ENCODE assay signal across 8 cellular contexts in the genomic region with DNA sequence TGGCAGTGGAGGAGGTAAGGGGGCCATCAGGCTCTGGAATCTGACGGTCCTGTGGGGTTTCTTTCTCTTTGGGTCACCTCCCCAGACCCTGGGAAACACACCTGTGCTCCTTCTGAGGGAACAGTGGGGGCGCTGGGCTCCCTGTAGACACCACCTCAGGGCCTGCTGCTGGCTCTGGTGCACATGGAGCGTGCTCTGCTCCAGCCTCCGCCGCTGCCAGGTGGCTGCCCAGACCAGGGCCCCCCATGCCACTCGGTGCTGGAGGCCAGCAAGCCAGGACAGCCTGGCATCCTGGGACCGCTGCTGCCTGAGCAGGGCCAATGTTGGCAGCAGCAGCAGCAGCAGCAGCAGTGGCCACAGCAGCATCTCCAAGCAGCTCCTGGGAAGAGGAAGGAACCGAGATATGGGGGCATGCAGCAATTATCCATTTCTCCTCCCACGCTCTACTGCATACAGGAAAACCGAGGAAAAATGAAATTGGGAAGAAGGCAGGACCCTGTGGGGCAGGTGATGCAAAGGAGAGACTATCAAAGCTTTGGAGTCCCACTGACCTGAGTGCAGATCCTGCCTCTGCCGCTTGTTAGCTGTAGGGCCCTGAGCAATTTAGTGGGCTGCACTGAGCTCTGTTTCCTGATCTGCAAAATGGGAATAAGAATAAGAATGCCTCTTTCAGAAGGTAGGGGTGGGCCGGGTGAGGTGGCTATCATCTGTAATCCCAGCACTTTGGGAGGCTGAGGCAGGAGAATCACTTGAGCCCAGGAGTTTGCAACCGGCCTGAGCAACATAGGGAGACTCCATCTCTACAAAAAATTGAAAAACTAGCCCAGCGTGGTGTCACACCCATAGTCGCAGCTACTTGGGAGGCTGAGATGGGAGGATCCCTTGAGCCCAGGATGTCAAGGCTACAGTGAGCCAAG. TPM values are rescaled to one million over a fixed set of nuclear protein-coding genes. Genes with fewer than 3 reads are reported as not detected.
DNase-seq lines count a peak whose midpoint lies in the region; ATAC-seq, FAIRE-seq and TF ChIP-seq lines count a peak whose summit lies in the region.
"Had no signal": no experiment of that assay in that cellular context is flagged by ENCODE, and none has a peak within 500 bp of the region (broad histone marks: within the 10 kb centered on the region; RNA-seq: fewer than 3 reads in every experiment).

No MANE protein-coding gene starts in this region.

- no peaks in the 10 kb centered on the region for H3K9me3 ChIP-seq in kidney (ENCODE audit: control insufficient read depth in 1 of 2, low read length in 2 of 2)

- intact Hi-C loops in kidney (cut with DNase I) = no loop called here

- FAIRE-seq in kidney (lab: Jason Lieb, UNC) = no peak

- peak overlapping the region; percentile 80 for H3K27ac Mint-ChIP-seq in HFFc6
- H3K27ac Mint-ChIP-seq in activated naive CD8-positive, alpha-beta T cell = peak overlapping the region; percentile 90

- H3K4me1 Mint-ChIP-seq in HFFc6 (ENCODE audit: low read depth) = peaks cover 6% of the 10 kb centered on the region; the same call in 1 of the 2 replicates
- peaks cover 23% of the 10 kb centered on the region for H3K4me1 Mint-ChIP-seq in activated naive CD8-positive, alpha-beta T cell (ENCODE audit: low read depth)

- peak overlapping the region; percentile 89 to 94 for H3K4me3 ChIP-seq in kidney (ENCODE audit: low read length in 2 of 2)

- DNase-seq in HFFc6 = no peak
- peak; percentile 67 for DNase-seq in kidney
- no peak for DNase-seq in COLO829 (ENCODE audit: low spot score)
- no peak for DNase-seq in dermis blood vessel endothelial cell

- TF ChIP-seq CTCF in HFFc6 (IDR thresholded peaks at IDR 0.05) (no peak), kidney (IDR thresholded peaks at IDR 0.05; ENCODE audit: borderline replicate concordance, extremely low read depth, insufficient read depth) (no peak)

- no peaks in the 10 kb centered on the region for H3K36me3 ChIP-seq in kidney (ENCODE audit: control insufficient read depth in 1 of 2, insufficient read depth in 2 of 2, low read length in 2 of 2)

- H3K9ac ChIP-seq in kidney (ENCODE audit: low read length in 2 of 2) = peak overlapping the region; percentile 66 to 94

- peaks cover 10 to 13% of the 10 kb centered on the region in 2 donors for H3K4me1 ChIP-seq in kidney (ENCODE audit: control insufficient read depth in 1 of 2, insufficient read depth in 1 of 2, low read depth in 1 of 2, low read length in 2 of 2)

- peaks cover 3% of the 10 kb centered on the region; the same call in 1 of the 2 replicates for H3K27me3 Mint-ChIP-seq in HFFc6 (ENCODE audit: insufficient read depth)
- no peaks in the 10 kb centered on the region for H3K27me3 Mint-ChIP-seq in activated naive CD8-positive, alpha-beta T cell

- H3K36me3 Mint-ChIP-seq in HFFc6 (ENCODE audit: low read depth) = no peaks in the 10 kb centered on the region
- H3K36me3 Mint-ChIP-seq in activated naive CD8-positive, alpha-beta T cell = no peaks in the 10 kb centered on the region

- ATAC-seq in HG02678 (IDR thresholded peaks at IDR 0.05; ENCODE audit: unreplicated experiment) = no peak

- peak overlapping the region; percentile 84 for H3K4me3 Mint-ChIP-seq in HFFc6
- H3K4me3 Mint-ChIP-seq in activated naive CD8-positive, alpha-beta T cell = peak overlapping the region; percentile 98

- H3K9me3 Mint-ChIP-seq in HFFc6 = no peaks in the 10 kb centered on the region
- H3K9me3 Mint-ChIP-seq in activated naive CD8-positive, alpha-beta T cell (ENCODE audit: low read depth) = no peaks in the 10 kb centered on the region

- H3K27ac ChIP-seq in kidney (ENCODE audit: low read depth in 2 of 2, low read length in 2 of 2) (no peak overlapping the region), temporal lobe (ENCODE audit: low read depth, low read length) (peak overlapping the region; percentile 72)

RNA-seq across cellular contexts. Expression of gene GHDC, which starts 0.8 kb away (rescaled TPM):
- total RNA-seq in HFFc6 (2021; fragmentation: NEBNext Ultra II Directional; extraction: Animal tissue kit (Norgen Biotek cat#: 25700)) = 1 to 10 TPM; 1.5 to 7.5 (median 6.4) TPM
- total RNA-seq in kidney (41.2 TPM), temporal lobe (4.4 TPM), dermis blood vessel endothelial cell (28.6 and 36.5 TPM in 2 replicates)
- polyA plus RNA-seq in kidney (ENCODE audit: insufficient read depth, low read depth, low replicate concordance) = 37.0 TPM

RNA-seq across cellular contexts. Expression of gene HCRT, which starts 8.2 kb away (rescaled TPM):
- not detected for total RNA-seq in HFFc6 (2021; fragmentation: NEBNext Ultra II Directional; extraction: Animal tissue kit (Norgen Biotek cat#: 25700))
- total RNA-seq in kidney (not detected), temporal lobe (not detected), dermis blood vessel endothelial cell (not detected in 2 replicates)
- polyA plus RNA-seq in kidney (ENCODE audit: insufficient read depth, low read depth, low replicate concordance) = not detected
- total RNA-seq: lung microvascular endothelial cell had no signal

RNA-seq across cellular contexts. Expression of gene KCNH4, which starts 12.5 kb away (rescaled TPM):
- not detected for total RNA-seq in HFFc6 (2021; fragmentation: NEBNext Ultra II Directional; extraction: Animal tissue kit (Norgen Biotek cat#: 25700))
- total RNA-seq in kidney = 0.35 TPM
- polyA plus RNA-seq in kidney (ENCODE audit: insufficient read depth, low read depth, low replicate concordance) = not detected
- 0.74 TPM for total RNA-seq in temporal lobe
- under 0.01 and 0.05 TPM in 2 replicates for total RNA-seq in dermis blood vessel endothelial cell

RNA-seq across cellular contexts. Expression of gene RAB5C, which starts 38.7 kb away (rescaled TPM):
- total RNA-seq in HFFc6 (2021; fragmentation: NEBNext Ultra II Directional; extraction: Animal tissue kit (Norgen Biotek cat#: 25700)) = 100 to 1,000 TPM; 184 to 204 (median 193) TPM
- 159 TPM for total RNA-seq in kidney
- 286 TPM for polyA plus RNA-seq in kidney (ENCODE audit: insufficient read depth, low read depth, low replicate concordance)
- 49.4 TPM for total RNA-seq in temporal lobe
- 82.2 and 136 TPM in 2 replicates for total RNA-seq in dermis blood vessel endothelial cell
